24 cellular contexts compared by ENCODE assay signal in genomic region chr4:8461086-8461485, GRCh38.
"Had no signal": no experiment of that assay in that cellular context is flagged by ENCODE, and none has a peak within 500 bp of the region (broad histone marks: within the 10 kb centered on the region; RNA-seq: fewer than 3 reads in every experiment).

No MANE protein-coding gene starts in this region.

- H3K4me3 ChIP-seq: body of pancreas, MG63 had no signal

- H3K4me3 Mint-ChIP-seq: activated CD8-positive, alpha-beta T cell treated with anti-CD3 and anti-CD28 coated beads for 36 hours; activated naive CD4-positive, alpha-beta T cell treated with anti-CD3 and anti-CD28 coated beads, Interleukin-2, amount 10 ng/mL, durations not matched to agents 7 days and 5 days; activated naive CD8-positive, alpha-beta T cell treated with anti-CD3 and anti-CD28 coated beads for 36 hours; activated T-cell treated with anti-CD3 and anti-CD28 coated beads, Interleukin-2, amount 50 U/mL, for 72 hours; T-helper 1 cell treated with Interleukin-12 subunit alpha and Interleukin-12 subunit beta and Interleukin-4 antibody, amounts not matched to agents 30 μg/mL and 1 μg/mL, for 36 hours had no signal

- H3K9me3 Mint-ChIP-seq: activated CD8-positive, alpha-beta T cell treated with anti-CD3 and anti-CD28 coated beads for 36 hours; activated naive CD4-positive, alpha-beta T cell treated with anti-CD3 and anti-CD28 coated beads, Interleukin-2, amount 10 ng/mL, durations not matched to agents 7 days and 5 days; activated naive CD8-positive, alpha-beta T cell treated with anti-CD3 and anti-CD28 coated beads for 36 hours; activated T-cell treated with anti-CD3 and anti-CD28 coated beads, Interleukin-2, amount 50 U/mL, for 72 hours; activated T-helper 2 cell treated with anti-CD3 and anti-CD28 coated beads, Interferon-gamma antibody, Interleukin-2, Interleukin-4, amounts not matched to agents 10 μg/mL and 5 μg/mL and 100 μg/mL, durations not matched to agents 14 hours and 24 hours and 36 hours; T-helper 1 cell treated with Interleukin-12 subunit alpha and Interleukin-12 subunit beta and Interleukin-4 antibody, amounts not matched to agents 30 μg/mL and 1 μg/mL, for 36 hours had no signal

- H3K27me3 Mint-ChIP-seq: activated CD8-positive, alpha-beta T cell treated with anti-CD3 and anti-CD28 coated beads for 36 hours; activated naive CD4-positive, alpha-beta T cell treated with anti-CD3 and anti-CD28 coated beads, Interleukin-2, amount 10 ng/mL, durations not matched to agents 7 days and 5 days; activated naive CD8-positive, alpha-beta T cell treated with anti-CD3 and anti-CD28 coated beads for 36 hours had no signal

- H3K9me3 ChIP-seq: body of pancreas, MG63 had no signal

- H3K27ac Mint-ChIP-seq: activated CD8-positive, alpha-beta T cell treated with anti-CD3 and anti-CD28 coated beads for 36 hours; activated naive CD4-positive, alpha-beta T cell treated with anti-CD3 and anti-CD28 coated beads, Interleukin-2, amount 10 ng/mL, durations not matched to agents 7 days and 5 days; activated naive CD8-positive, alpha-beta T cell treated with anti-CD3 and anti-CD28 coated beads for 36 hours; activated T-cell treated with anti-CD3 and anti-CD28 coated beads, Interleukin-2, amount 50 U/mL, for 72 hours; activated T-helper 2 cell treated with anti-CD3 and anti-CD28 coated beads, Interferon-gamma antibody, Interleukin-2, Interleukin-4, amounts not matched to agents 10 μg/mL and 5 μg/mL and 100 μg/mL, durations not matched to agents 14 hours and 24 hours and 36 hours; T-helper 1 cell treated with Interleukin-12 subunit alpha and Interleukin-12 subunit beta and Interleukin-4 antibody, amounts not matched to agents 30 μg/mL and 1 μg/mL, for 36 hours had no signal

- H3K4me1 Mint-ChIP-seq: activated naive CD4-positive, alpha-beta T cell treated with anti-CD3 and anti-CD28 coated beads, Interleukin-2, amount 10 ng/mL, durations not matched to agents 7 days and 5 days; activated naive CD8-positive, alpha-beta T cell treated with anti-CD3 and anti-CD28 coated beads for 36 hours had no signal

- H3K4me1 ChIP-seq: body of pancreas had no signal

- ATAC-seq: activated CD4-positive, CD25-positive, alpha-beta regulatory T cell treated with anti-CD3 and anti-CD28 coated beads, Interleukin-2, amount 50 U/mL, for 24 hours; activated CD8-positive, alpha-beta T cell treated with anti-CD3 and anti-CD28 coated beads for 36 hours; activated T-cell treated with anti-CD3 and anti-CD28 coated beads, Interleukin-2, amount 50 U/mL, for 72 hours; body of pancreas had no signal

- H3K27me3 ChIP-seq: body of pancreas, MG63 had no signal

- H3K27ac ChIP-seq: body of pancreas had no signal

- DNase-seq: activated CD4-positive, alpha-beta T cell treated with anti-CD3 and anti-CD28 coated beads for 4 hours; activated CD8-positive, alpha-beta memory T cell treated with anti-CD3 and anti-CD28 coated beads, Interleukin-2, amount 50 U/mL, for 4 hours; activated CD8-positive, alpha-beta T cell treated with anti-CD3 and anti-CD28 coated beads for 36 hours; activated gamma-delta T cell treated with Interleukin-2 at 50 U/mL for 16 hours; activated naive CD4-positive, alpha-beta T cell treated with anti-CD3 and anti-CD28 coated beads, Interleukin-2, amount 10 ng/mL, durations not matched to agents 7 days and 5 days; activated naive CD8-positive, alpha-beta T cell treated with anti-CD3 and anti-CD28 coated beads for 36 hours; activated T-cell treated with anti-CD3 and anti-CD28 coated beads, Interleukin-2, amount 50 U/mL, for 72 hours; aorta; body of pancreas; MG63; MV-4-11; NCI-H1092 treated with DMSO at 0.1 percent for 48 hours; NCI-H1436; NCI-H1694 treated with DMSO at 0.1 percent for 48 hours; NCI-H2029 treated with DMSO at 0.1 percent for 48 hours; NCI-H345; NCI-H510A; NCI-H526 treated with DMSO at 0.1 percent for 48 hours; NCI-H82; NK-92 treated with Interleukin-12 subunit alpha and Interleukin-12 subunit beta, amount 100 ng/mL, for 24 hours; SHP77 treated with DMSO at 0.1 percent for 48 hours had no signal

- H3K36me3 ChIP-seq: MG63 had no signal
